ENCODE assay signal across 1 cellular context in genomic region chr3:22475665-22476064, GRCh38.
TF ChIP-seq lines count a peak whose summit lies in the region.

No MANE protein-coding gene starts in this region.

TF ChIP-seq in GM12878, 131 proteins besides CTCF, POLR2A, EP300 and RAD21 (continued from another document):
- TF ChIP-seq ZBTB40 (IDR thresholded peaks at IDR 0.05; ENCODE audit: borderline replicate concordance) (no peak), MTA3 (IDR thresholded peaks at IDR 0.05; ENCODE audit: borderline replicate concordance, low read length) (no peak), POLR2AphosphoS5 (IDR thresholded peaks at IDR 0.05; ENCODE audit: low read length) (no peak), E2F8 (IDR thresholded peaks at IDR 0.05; ENCODE audit: low read depth, partially characterized antibody) (no peak), BRCA1 (IDR thresholded peaks at IDR 0.05; ENCODE audit: low read depth, low read length) (no peak)
